In genomic region chr18:69402219-69402989, GRCh38 we compare ENCODE assay signal across 12 cellular contexts. TPM values are rescaled to one million over a fixed set of nuclear protein-coding genes. Genes with fewer than 3 reads are reported as not detected.
A peak's percentile ranks its signal among the peaks of the same experiment; 100 is the strongest.
DNase-seq lines count a peak whose midpoint lies in the region; ATAC-seq and TF ChIP-seq lines count a peak whose summit lies in the region.
"Had no signal": no experiment of that assay in that cellular context is flagged by ENCODE, and none has a peak within 500 bp of the region (broad histone marks: within the 10 kb centered on the region; RNA-seq: fewer than 3 reads in every experiment).

No MANE protein-coding gene starts in this region.

- no peaks in the 10 kb centered on the region for H3K36me3 Mint-ChIP-seq in activated naive CD8-positive, alpha-beta T cell treated with anti-CD3 and anti-CD28 coated beads, Interleukin-2, amount 10 ng/mL, durations not matched to agents 7 days and 5 days
- no peaks in the 10 kb centered on the region for H3K36me3 Mint-ChIP-seq in activated naive CD8-positive, alpha-beta T cell treated with anti-CD3 and anti-CD28 coated beads for 36 hours
- H3K36me3 Mint-ChIP-seq: naive thymus-derived CD8-positive, alpha-beta T cell had no signal

- no peak for ATAC-seq in activated naive CD8-positive, alpha-beta T cell treated with anti-CD3 and anti-CD28 coated beads, Interleukin-2, amount 10 ng/mL, durations not matched to agents 7 days and 5 days (ENCODE audit: low read depth)
- no peak for ATAC-seq in upper lobe of right lung
- ATAC-seq: naive thymus-derived CD8-positive, alpha-beta T cell had no signal

- H3K9me3 Mint-ChIP-seq in activated naive CD8-positive, alpha-beta T cell treated with anti-CD3 and anti-CD28 coated beads, Interleukin-2, amount 10 ng/mL, durations not matched to agents 7 days and 5 days, result no peaks in the 10 kb centered on the region
- no peaks in the 10 kb centered on the region for H3K9me3 Mint-ChIP-seq in activated naive CD8-positive, alpha-beta T cell treated with anti-CD3 and anti-CD28 coated beads for 36 hours
- H3K9me3 Mint-ChIP-seq: dendritic cell treated with granulocyte-macrophage colony-stimulating factor and Interleukin-4, amounts not matched to agents 40 ng/mL and 50 ng/mL, for 4 days had no signal

- H3K4me1 ChIP-seq in ectodermal cell (ENCODE audit: control insufficient read depth, insufficient read depth, low read length) (peaks cover 12% of the 10 kb centered on the region), upper lobe of right lung (no peaks in the 10 kb centered on the region)

- H3K4me3 Mint-ChIP-seq in activated naive CD8-positive, alpha-beta T cell treated with anti-CD3 and anti-CD28 coated beads, Interleukin-2, amount 10 ng/mL, durations not matched to agents 7 days and 5 days, result peak overlapping the region; percentile 35
- H3K4me3 Mint-ChIP-seq in activated naive CD8-positive, alpha-beta T cell treated with anti-CD3 and anti-CD28 coated beads for 36 hours, result no peak overlapping the region
- H3K4me3 Mint-ChIP-seq: dendritic cell treated with granulocyte-macrophage colony-stimulating factor and Interleukin-4, amounts not matched to agents 40 ng/mL and 50 ng/mL, for 4 days had no signal

- H3K36me3 ChIP-seq in ectodermal cell (ENCODE audit: control insufficient read depth, insufficient read depth, low read length), result no peaks in the 10 kb centered on the region
- no peaks in the 10 kb centered on the region for H3K36me3 ChIP-seq in upper lobe of right lung

- H3K4me3 ChIP-seq in ectodermal cell (ENCODE audit: insufficient read depth, low read depth, low read length) (peak overlapping the region; percentile 53), upper lobe of right lung (peak overlapping the region; percentile 53)

- H3K27me3 ChIP-seq in ectodermal cell (ENCODE audit: control insufficient read depth, insufficient read depth, low read length, poor library complexity, severe bottlenecking) (peaks cover 51% of the 10 kb centered on the region), upper lobe of right lung (peaks cover 16% of the 10 kb centered on the region)

- H3K9me3 ChIP-seq in ectodermal cell (ENCODE audit: control insufficient read depth, low read length), result no peaks in the 10 kb centered on the region
- no peaks in the 10 kb centered on the region for H3K9me3 ChIP-seq in upper lobe of right lung

- POLR2A ChIA-PET in activated naive CD8-positive, alpha-beta T cell treated with anti-CD3 and anti-CD28 coated beads, Interleukin-2, amount 10 ng/mL, durations not matched to agents 7 days and 5 days (lab: Charles Lee), result no interaction called here

- TF ChIP-seq CTCF in upper lobe of right lung (IDR thresholded peaks at IDR 0.05), result no peak

- intact Hi-C loops in upper lobe of right lung (cut with DNase I), result no loop called here

- H3K27ac ChIP-seq in ectodermal cell (ENCODE audit: insufficient read depth, low read depth, low read length, poor library complexity, severe bottlenecking) (no peak overlapping the region), upper lobe of right lung (no peak overlapping the region)

- H3K27ac Mint-ChIP-seq in activated naive CD8-positive, alpha-beta T cell treated with anti-CD3 and anti-CD28 coated beads, Interleukin-2, amount 10 ng/mL, durations not matched to agents 7 days and 5 days, result no peak overlapping the region
- no peak overlapping the region for H3K27ac Mint-ChIP-seq in activated naive CD8-positive, alpha-beta T cell treated with anti-CD3 and anti-CD28 coated beads for 36 hours
- H3K27ac Mint-ChIP-seq: dendritic cell treated with granulocyte-macrophage colony-stimulating factor and Interleukin-4, amounts not matched to agents 40 ng/mL and 50 ng/mL, for 4 days had no signal

- WGBS in ectodermal cell, 2 experiments, result 8% methylated on average over 25 of the region's 25 CpGs

- no peak for DNase-seq in activated naive CD8-positive, alpha-beta T cell treated with anti-CD3 and anti-CD28 coated beads, Interleukin-2, amount 10 ng/mL, durations not matched to agents 7 days and 5 days
- DNase-seq in activated naive CD8-positive, alpha-beta T cell treated with anti-CD3 and anti-CD28 coated beads for 36 hours, result no peak
- peak; percentile 6 for DNase-seq in midbrain (lab: John Stamatoyannopoulos, UW)
- no peak for DNase-seq in upper lobe of right lung
- DNase-seq in stimulated activated CD4-positive, alpha-beta T cell treated with anti-CD3 and anti-CD28 coated beads, Interleukin-4, amount 100 ng/mL, for 1 hour, result no peak
- no peak for DNase-seq in NCI-H1048 (lab: John Stamatoyannopoulos, UW)
- no peak for DNase-seq in NCI-H69 (lab: John Stamatoyannopoulos, UW)
- DNase-seq: naive thymus-derived CD8-positive, alpha-beta T cell; NCI-H2029 treated with DMSO at 0.1 percent for 48 hours; stimulated activated naive CD4-positive, alpha-beta T cell treated with Interleukin-2 at 50 U/mL for 16 hours had no signal

- H3K27me3 Mint-ChIP-seq in activated naive CD8-positive, alpha-beta T cell treated with anti-CD3 and anti-CD28 coated beads, Interleukin-2, amount 10 ng/mL, durations not matched to agents 7 days and 5 days, result peaks cover 63% of the 10 kb centered on the region
- peaks cover 70% of the 10 kb centered on the region for H3K27me3 Mint-ChIP-seq in activated naive CD8-positive, alpha-beta T cell treated with anti-CD3 and anti-CD28 coated beads for 36 hours

- peaks cover 6% of the 10 kb centered on the region for H3K4me1 Mint-ChIP-seq in activated naive CD8-positive, alpha-beta T cell treated with anti-CD3 and anti-CD28 coated beads, Interleukin-2, amount 10 ng/mL, durations not matched to agents 7 days and 5 days
- H3K4me1 Mint-ChIP-seq in activated naive CD8-positive, alpha-beta T cell treated with anti-CD3 and anti-CD28 coated beads for 36 hours, result peaks cover 7% of the 10 kb centered on the region

RNA-seq across cellular contexts. Expression of gene DOK6, which starts 1.7 kb away (rescaled TPM):
- total RNA-seq in activated naive CD8-positive, alpha-beta T cell treated with anti-CD3 and anti-CD28 coated beads, Interleukin-2, amount 10 ng/mL, durations not matched to agents 7 days and 5 days, result not detected
- not detected for total RNA-seq in activated naive CD8-positive, alpha-beta T cell treated with anti-CD3 and anti-CD28 coated beads for 36 hours
- 1.8 TPM for polyA plus RNA-seq in ectodermal cell (2013, experiment 1 of 4)
- 3.1 TPM for polyA plus RNA-seq in ectodermal cell (2013, experiment 2 of 4)
- polyA plus RNA-seq in ectodermal cell (2013, experiment 3 of 4), result 1.5 TPM
- 1.4 TPM for polyA plus RNA-seq in ectodermal cell (2013, experiment 4 of 4)
- 5.9 TPM for total RNA-seq in upper lobe of right lung
- total RNA-seq: naive thymus-derived CD8-positive, alpha-beta T cell had no signal
